In genomic region chr21:42630626-42631025, GRCh38 we compare ENCODE assay signal across 18 cellular contexts.
"Had no signal": no experiment of that assay in that cellular context is flagged by ENCODE, and none has a peak within 500 bp of the region (broad histone marks: within the 10 kb centered on the region; RNA-seq: fewer than 3 reads in every experiment).

No MANE protein-coding gene starts in this region.

- H3K4me1 ChIP-seq: adrenal gland, left lung, neural progenitor cell had no signal

- H3K36me3 ChIP-seq: adrenal gland, left lung, neural progenitor cell, ovary, thoracic aorta had no signal

- H3K4me1 Mint-ChIP-seq: activated naive CD4-positive, alpha-beta T cell treated with anti-CD3 and anti-CD28 coated beads, Interleukin-2, amount 50 U/mL, for 24 hours had no signal

- H3K9me3 ChIP-seq: adrenal gland, left lung, ovary, SK-N-SH, thoracic aorta had no signal

- H3K27ac ChIP-seq: adrenal gland, left lung, neural progenitor cell, ovary, thoracic aorta had no signal

- ATAC-seq: activated CD4-positive, CD25-positive, alpha-beta regulatory T cell treated with anti-CD3 and anti-CD28 coated beads, Interleukin-2, amount 50 U/mL, for 24 hours; left lung had no signal

- H3K4me3 ChIP-seq: adrenal gland, left lung, neural progenitor cell, ovary, smooth muscle cell, thoracic aorta had no signal

- H3K4me3 Mint-ChIP-seq: activated naive CD4-positive, alpha-beta T cell treated with anti-CD3 and anti-CD28 coated beads, Interleukin-2, amount 50 U/mL, for 24 hours; neural progenitor cell; stimulated activated naive CD8-positive, alpha-beta T cell treated with anti-CD3 and anti-CD28 coated beads, Interleukin-15, Interleukin-2, amounts not matched to agents 100 ng/mL and 50 ng/mL, for 24 hours; T-cell had no signal

- H3K27me3 ChIP-seq: left lung, ovary had no signal

- H3K27me3 Mint-ChIP-seq: activated naive CD4-positive, alpha-beta T cell treated with anti-CD3 and anti-CD28 coated beads, Interleukin-2, amount 50 U/mL, for 24 hours; stimulated activated naive CD8-positive, alpha-beta T cell treated with anti-CD3 and anti-CD28 coated beads, Interleukin-15, Interleukin-2, amounts not matched to agents 100 ng/mL and 50 ng/mL, for 24 hours; T-cell had no signal

- DNase-seq: activated CD4-positive, alpha-beta T cell treated with anti-CD3 and anti-CD28 coated beads, Interleukin-2, amount 50 U/mL, for 1 hour; caudate nucleus; left lung; ovary; retina; SK-N-SH; T-helper 9 cell had no signal

- H3K27ac Mint-ChIP-seq: activated naive CD4-positive, alpha-beta T cell treated with anti-CD3 and anti-CD28 coated beads, Interleukin-2, amount 50 U/mL, for 24 hours; neural progenitor cell; stimulated activated naive CD8-positive, alpha-beta T cell treated with anti-CD3 and anti-CD28 coated beads, Interleukin-15, Interleukin-2, amounts not matched to agents 100 ng/mL and 50 ng/mL, for 24 hours; T-cell had no signal

- H3K9me3 Mint-ChIP-seq: activated naive CD4-positive, alpha-beta T cell treated with anti-CD3 and anti-CD28 coated beads, Interleukin-2, amount 50 U/mL, for 24 hours; neural progenitor cell; stimulated activated naive CD8-positive, alpha-beta T cell treated with anti-CD3 and anti-CD28 coated beads, Interleukin-15, Interleukin-2, amounts not matched to agents 100 ng/mL and 50 ng/mL, for 24 hours; T-cell had no signal

- FAIRE-seq: colon, endometrium, urothelium cell line had no signal

- H3K36me3 Mint-ChIP-seq: activated naive CD4-positive, alpha-beta T cell treated with anti-CD3 and anti-CD28 coated beads, Interleukin-2, amount 50 U/mL, for 24 hours; neural progenitor cell; T-cell had no signal
